1 cellular context compared by ENCODE assay signal in the genomic region with DNA sequence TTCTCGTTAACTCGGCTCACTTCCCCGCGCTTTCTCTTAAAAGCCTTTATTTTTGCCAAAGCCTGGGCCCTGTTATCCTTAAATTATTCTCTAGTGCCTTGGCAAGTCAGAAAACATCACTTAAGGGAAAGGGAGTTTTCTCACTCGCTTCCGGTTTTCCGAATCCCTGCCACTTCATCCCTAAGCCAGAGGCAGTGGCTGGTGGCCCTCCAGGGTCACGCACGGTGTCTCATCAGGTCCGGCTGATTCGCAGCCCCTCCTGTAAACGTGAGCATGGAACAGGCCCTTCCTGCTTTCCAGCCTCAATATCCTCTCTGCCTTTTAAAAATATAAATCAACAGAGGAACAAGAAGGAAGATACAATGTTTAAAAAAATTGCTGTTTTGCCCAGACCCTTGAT.
TF ChIP-seq lines count a peak whose summit lies in the region.

No MANE protein-coding gene starts in this region.

TF ChIP-seq in WTC11, 78 proteins besides CTCF, POLR2A, EP300 and RAD21 (continued from another document):
- TF ChIP-seq, protein P1, sequence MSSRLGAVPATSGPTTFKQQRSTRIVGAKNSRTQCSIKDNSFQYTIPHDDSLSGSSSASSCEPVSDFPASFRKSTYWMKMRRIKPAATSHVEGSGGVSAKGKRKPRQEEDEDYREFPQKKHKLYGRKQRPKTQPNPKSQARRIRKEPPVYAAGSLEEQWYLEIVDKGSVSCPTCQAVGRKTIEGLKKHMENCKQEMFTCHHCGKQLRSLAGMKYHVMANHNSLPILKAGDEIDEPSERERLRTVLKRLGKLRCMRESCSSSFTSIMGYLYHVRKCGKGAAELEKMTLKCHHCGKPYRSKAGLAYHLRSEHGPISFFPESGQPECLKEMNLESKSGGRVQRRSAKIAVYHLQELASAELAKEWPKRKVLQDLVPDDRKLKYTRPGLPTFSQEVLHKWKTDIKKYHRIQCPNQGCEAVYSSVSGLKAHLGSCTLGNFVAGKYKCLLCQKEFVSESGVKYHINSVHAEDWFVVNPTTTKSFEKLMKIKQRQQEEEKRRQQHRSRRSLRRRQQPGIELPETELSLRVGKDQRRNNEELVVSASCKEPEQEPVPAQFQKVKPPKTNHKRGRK (CRISPR knock-in tag; IDR thresholded peaks at IDR 0.05; ENCODE audit: borderline replicate concordance): no peak
- TF ChIP-seq ZNF317 (CRISPR knock-in tag; IDR thresholded peaks at IDR 0.05; ENCODE audit: borderline replicate concordance, low read depth) (no peak), NR1H2 (CRISPR knock-in tag; IDR thresholded peaks at IDR 0.05) (no peak), ZNF396 (CRISPR knock-in tag; IDR thresholded peaks at IDR 0.05; ENCODE audit: borderline replicate concordance) (no peak), GTF2I (CRISPR knock-in tag; conservative IDR thresholded peaks at IDR 0.05) (no peak), ATF6 (CRISPR knock-in tag; IDR thresholded peaks at IDR 0.05) (no peak), TEAD4 (CRISPR knock-in tag; IDR thresholded peaks at IDR 0.05) (no peak), ZNF263 (CRISPR knock-in tag; IDR thresholded peaks at IDR 0.05; ENCODE audit: low read depth) (no peak), FOXP1 (CRISPR knock-in tag; IDR thresholded peaks at IDR 0.05; ENCODE audit: borderline replicate concordance) (no peak), JAZF1 (CRISPR knock-in tag; IDR thresholded peaks at IDR 0.05) (no peak), NFATC4 (CRISPR knock-in tag; IDR thresholded peaks at IDR 0.05) (no peak)
- TF ChIP-seq, protein P2, sequence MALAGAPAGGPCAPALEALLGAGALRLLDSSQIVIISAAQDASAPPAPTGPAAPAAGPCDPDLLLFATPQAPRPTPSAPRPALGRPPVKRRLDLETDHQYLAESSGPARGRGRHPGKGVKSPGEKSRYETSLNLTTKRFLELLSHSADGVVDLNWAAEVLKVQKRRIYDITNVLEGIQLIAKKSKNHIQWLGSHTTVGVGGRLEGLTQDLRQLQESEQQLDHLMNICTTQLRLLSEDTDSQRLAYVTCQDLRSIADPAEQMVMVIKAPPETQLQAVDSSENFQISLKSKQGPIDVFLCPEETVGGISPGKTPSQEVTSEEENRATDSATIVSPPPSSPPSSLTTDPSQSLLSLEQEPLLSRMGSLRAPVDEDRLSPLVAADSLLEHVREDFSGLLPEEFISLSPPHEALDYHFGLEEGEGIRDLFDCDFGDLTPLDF (CRISPR knock-in tag; IDR thresholded peaks at IDR 0.05): no peak
- TF ChIP-seq, protein P3, sequence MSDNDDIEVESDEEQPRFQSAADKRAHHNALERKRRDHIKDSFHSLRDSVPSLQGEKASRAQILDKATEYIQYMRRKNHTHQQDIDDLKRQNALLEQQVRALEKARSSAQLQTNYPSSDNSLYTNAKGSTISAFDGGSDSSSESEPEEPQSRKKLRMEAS (CRISPR knock-in tag; IDR thresholded peaks at IDR 0.05): no peak
